Comparison of ENCODE assay signal across 1 cellular context in genomic region chr14:77040309-77040994, GRCh38.
A peak's percentile ranks its signal among the peaks of the same experiment; 100 is the strongest.
TF ChIP-seq lines count a peak whose summit lies in the region.

No MANE protein-coding gene starts in this region.

TF ChIP-seq in HepG2, 621 proteins besides CTCF, POLR2A, EP300 and RAD21 (continued from another document and continues in another):
- TF ChIP-seq PBX2 (CRISPR knock-in tag; IDR thresholded peaks at IDR 0.05) = peak; percentile 10; the same call in 1 of the 2 replicates
- TF ChIP-seq PCBP1 (IDR thresholded peaks at IDR 0.05; ENCODE audit: borderline replicate concordance, low read depth, low read length) = peak; percentile 75; the same call in 1 of the 2 replicates
- peak; percentile 58; the same call in 1 of the 2 replicates for TF ChIP-seq ETV5 (CRISPR knock-in tag; IDR thresholded peaks at IDR 0.05; ENCODE audit: borderline replicate concordance)
- peak; percentile 76; the same call in 1 of the 2 replicates for TF ChIP-seq ZNF281 (CRISPR knock-in tag; IDR thresholded peaks at IDR 0.05; ENCODE audit: borderline replicate concordance)
- peak; percentile 69 for TF ChIP-seq SPEN (CRISPR knock-in tag; IDR thresholded peaks at IDR 0.05; ENCODE audit: low read depth)
- TF ChIP-seq ZNF574 (CRISPR knock-in tag; IDR thresholded peaks at IDR 0.05) = peak; percentile 96
- TF ChIP-seq IKZF1 (IDR thresholded peaks at IDR 0.05) = no peak
- peak; percentile 21; the same call in 1 of the 2 replicates for TF ChIP-seq POLR2G (IDR thresholded peaks at IDR 0.05; ENCODE audit: low read depth, low read length)
- TF ChIP-seq GPBP1L1 (CRISPR knock-in tag; IDR thresholded peaks at IDR 0.05) = no peak
- TF ChIP-seq GMEB1 (CRISPR knock-in tag; IDR thresholded peaks at IDR 0.05; ENCODE audit: borderline replicate concordance) = peak; percentile 49; the same call in 1 of the 2 replicates
- peak; percentile 71 for TF ChIP-seq PAXIP1 (CRISPR knock-in tag; conservative IDR thresholded peaks at IDR 0.05)
- TF ChIP-seq PITX1 (CRISPR knock-in tag; IDR thresholded peaks at IDR 0.05) = peak; percentile 24; the same call in 1 of the 2 replicates
- TF ChIP-seq MAFK (conservative IDR thresholded peaks at IDR 0.05 in 1 of 2, IDR thresholded peaks at IDR 0.05 in 1 of 2; ENCODE audit: low read length in 2 of 2) = peak in 1 of 2 experiments; percentile 7; a peak in 1 of 4 replicates
- 0 out of 2 replicates have a peak, but pooled peaks have one; percentile 22 for TF ChIP-seq PPARG (CRISPR knock-in tag; conservative IDR thresholded peaks at IDR 0.05)
- peak; percentile 79; the same call in 1 of the 2 replicates for TF ChIP-seq ZNF784 (CRISPR knock-in tag; IDR thresholded peaks at IDR 0.05; ENCODE audit: borderline replicate concordance)
- TF ChIP-seq ZNF503 (CRISPR knock-in tag; IDR thresholded peaks at IDR 0.05) = peak; percentile 46; the same call in 1 of the 2 replicates
- TF ChIP-seq XRCC5 (optimal IDR thresholded peaks at IDR 0.05; ENCODE audit: low read length) = peak; percentile 46
- TF ChIP-seq ZFP91 (CRISPR knock-in tag; IDR thresholded peaks at IDR 0.05; ENCODE audit: borderline replicate concordance) = peak; percentile 17; the same call in 1 of the 2 replicates
- TF ChIP-seq FOXA3 (CRISPR knock-in tag; IDR thresholded peaks at IDR 0.05) = peak; percentile 17; the same call in 1 of the 2 replicates
- peak; percentile 29; the same call in 1 of the 2 replicates for TF ChIP-seq SMAD1 (CRISPR knock-in tag; IDR thresholded peaks at IDR 0.05; ENCODE audit: borderline replicate concordance, low read depth)
- peak; percentile 63; the same call in 1 of the 2 replicates for TF ChIP-seq TGIF2 (CRISPR knock-in tag; IDR thresholded peaks at IDR 0.05)
- peak; percentile 44; the same call in 1 of the 2 replicates for TF ChIP-seq SOX13 (IDR thresholded peaks at IDR 0.05)
- peak in 1 of 2 experiments; percentile 76; a peak in 2 of 4 replicates for TF ChIP-seq SOX13 (CRISPR knock-in tag; conservative IDR thresholded peaks at IDR 0.05 in 1 of 2, IDR thresholded peaks at IDR 0.05 in 1 of 2)
- TF ChIP-seq NR2F6 (IDR thresholded peaks at IDR 0.05) = peak; percentile 22; the same call in 1 of the 2 replicates
- TF ChIP-seq NR2F6 (CRISPR knock-in tag; IDR thresholded peaks at IDR 0.05) = 0 out of 2 replicates have a peak, but pooled peaks have one; percentile 38
- peak; percentile 93 for TF ChIP-seq ZNF232 (CRISPR knock-in tag; IDR thresholded peaks at IDR 0.05; ENCODE audit: borderline replicate concordance)
- TF ChIP-seq FOSL2 (CRISPR knock-in tag; IDR thresholded peaks at IDR 0.05) = peak; percentile 38
- TF ChIP-seq IRF2 (CRISPR knock-in tag; IDR thresholded peaks at IDR 0.05) = peak; percentile 62; the same call in 1 of the 2 replicates
- TF ChIP-seq HNF1B (CRISPR knock-in tag; IDR thresholded peaks at IDR 0.05) = peak; percentile 84
- no peak for TF ChIP-seq ZMAT3 (CRISPR knock-in tag; conservative IDR thresholded peaks at IDR 0.05)
- TF ChIP-seq REXO4 (CRISPR knock-in tag; IDR thresholded peaks at IDR 0.05; ENCODE audit: borderline replicate concordance) = no peak
- TF ChIP-seq ZNF747 (CRISPR knock-in tag; IDR thresholded peaks at IDR 0.05; ENCODE audit: borderline replicate concordance) = 0 out of 2 replicates have a peak, but pooled peaks have one; percentile 12
- TF ChIP-seq MEIS2 (CRISPR knock-in tag; IDR thresholded peaks at IDR 0.05) = peak; percentile 94
- TF ChIP-seq ZBTB7B (CRISPR knock-in tag; IDR thresholded peaks at IDR 0.05) = peak; percentile 37; the same call in 1 of the 2 replicates
